Comparison of ENCODE assay signal across 12 cellular contexts in genomic region chr15:35624881-35625280, GRCh38.
DNase-seq lines count a peak whose midpoint lies in the region; ATAC-seq and TF ChIP-seq lines count a peak whose summit lies in the region.
"Had no signal": no experiment of that assay in that cellular context is flagged by ENCODE, and none has a peak within 500 bp of the region (broad histone marks: within the 10 kb centered on the region; RNA-seq: fewer than 3 reads in every experiment).

No MANE protein-coding gene starts in this region.

- no peaks in the 10 kb centered on the region for H3K79me2 ChIP-seq in parathyroid adenoma

- DNase-seq in NCI-H69 (lab: John Stamatoyannopoulos, UW) (peak; percentile 52), fibroblast of peridontal ligament (ENCODE audit: extremely low read depth) (peak; percentile 99), dermis blood vessel endothelial cell (no peak), BE2C (no peak), NCI-H1092 (lab: John Stamatoyannopoulos, UW) (no peak)
- DNase-seq: cerebellar nuclear complex, NCI-H2227 treated with DMSO at 0.1 percent for 48 hours, occipital lobe had no signal

- TF ChIP-seq CTCF in parathyroid adenoma (IDR thresholded peaks at IDR 0.05) (no peak), BE2C (IDR thresholded peaks at IDR 0.05; ENCODE audit: low read depth, low read length) (no peak)

- H3K36me3 ChIP-seq in BLaER1 (no peaks in the 10 kb centered on the region), parathyroid adenoma (ENCODE audit: control insufficient read depth, insufficient read depth, low read length) (no peaks in the 10 kb centered on the region), BE2C (no peaks in the 10 kb centered on the region)

- ATAC-seq in HG03108 (IDR thresholded peaks at IDR 0.05; ENCODE audit: unreplicated experiment) = no peak
- ATAC-seq: HCT116 had no signal

- H3K9me3 ChIP-seq in BLaER1 (no peaks in the 10 kb centered on the region), parathyroid adenoma (ENCODE audit: control insufficient read depth, low read length) (no peaks in the 10 kb centered on the region), BE2C (no peaks in the 10 kb centered on the region)

- H2AFZ ChIP-seq in parathyroid adenoma = no peak overlapping the region

- H3K4me3 ChIP-seq in BLaER1 (no peak overlapping the region), parathyroid adenoma (ENCODE audit: low read depth, low read length) (no peak overlapping the region), BE2C (ENCODE audit: low read depth, low read length) (no peak overlapping the region)

- peak overlapping the region; percentile 1; the same call in 1 of the 2 replicates for H3K4me2 ChIP-seq in BLaER1
- H3K4me2 ChIP-seq in parathyroid adenoma (ENCODE audit: low read length) = peak overlapping the region; percentile 31

- no peaks in the 10 kb centered on the region for H4K20me1 ChIP-seq in BLaER1

- H3K9ac ChIP-seq in BLaER1 = no peak overlapping the region
- no peak overlapping the region for H3K9ac ChIP-seq in parathyroid adenoma

- no peaks in the 10 kb centered on the region for H3K27me3 ChIP-seq in BLaER1
- H3K27me3 ChIP-seq in parathyroid adenoma (ENCODE audit: control insufficient read depth, insufficient read depth, low read length) = no peaks in the 10 kb centered on the region
- no peaks in the 10 kb centered on the region for H3K27me3 ChIP-seq in BE2C

- H3K27ac ChIP-seq in BLaER1 = no peak overlapping the region
- H3K27ac ChIP-seq in parathyroid adenoma = peak overlapping the region; percentile 27

- peaks cover 9% of the 10 kb centered on the region for H3K4me1 ChIP-seq in BLaER1
- peaks cover 10% of the 10 kb centered on the region for H3K4me1 ChIP-seq in parathyroid adenoma
- H3K4me1 ChIP-seq in BE2C = peaks cover 9% of the 10 kb centered on the region

Comparison
In these comparisons a context has a peak if more than half of its experiments do, and no peak if none do; other contexts are left out.
1. DNase-seq: peak in NCI-H69 (single experiment) and fibroblast of peridontal ligament (single experiment); none in dermis blood vessel endothelial cell (single experiment), BE2C (single experiment) and NCI-H1092 (single experiment).